8 cellular contexts compared by ENCODE assay signal in genomic region chr7:74083928-74084721, GRCh38.
DNase-seq lines count a peak whose midpoint lies in the region; ATAC-seq and TF ChIP-seq lines count a peak whose summit lies in the region.

No MANE protein-coding gene starts in this region.

- peaks cover 20% of the 10 kb centered on the region for H3K4me1 ChIP-seq in neuron (ENCODE audit: insufficient read depth, low read length)

- peaks cover 21% of the 10 kb centered on the region for H3K36me3 ChIP-seq in neuron (ENCODE audit: insufficient read depth, low read length)

- DNase-seq in NCI-H1694 treated with DMSO at 0.1 percent for 48 hours (lab: John Stamatoyannopoulos, UW) (peak; percentile 7), NCI-H1694 (lab: John Stamatoyannopoulos, UW) (no peak), NB4 (ENCODE audit: low read depth) (peak; percentile 88), fibroblast of mammary gland (ENCODE audit: low read depth) (peak; percentile 66), NCI-H187 treated with DMSO at 0.1 percent for 48 hours (lab: John Stamatoyannopoulos, UW) (no peak)
- DNase-seq in activated CD8-positive, alpha-beta memory T cell treated with anti-CD3 and anti-CD28 coated beads for 24 hours: peak; percentile 74

- H2AFZ ChIP-seq in neuron (ENCODE audit: low read depth, low read length): no peak overlapping the region

- H3K9me3 ChIP-seq in neuron (ENCODE audit: low read length): no peaks in the 10 kb centered on the region

- H3K27me3 ChIP-seq in neuron (ENCODE audit: insufficient read depth, low read length): no peaks in the 10 kb centered on the region

- no peak for TF ChIP-seq CTCF in NB4 (IDR thresholded peaks at IDR 0.05; ENCODE audit: low read depth, low read length)
- no peak for TF ChIP-seq CTCF in fibroblast of mammary gland (conservative IDR thresholded peaks at IDR 0.05; ENCODE audit: control insufficient read depth, insufficient read depth, low read depth, low read length)

- H3K4me3 ChIP-seq in NB4 (ENCODE audit: low read depth, low read length) (peak overlapping the region; percentile 72), fibroblast of mammary gland (ENCODE audit: control insufficient read depth, low read depth, low read length) (peak overlapping the region; percentile 67), neuron (ENCODE audit: low read length) (peak overlapping the region; percentile 70)

- peak; percentile 54 for ATAC-seq in HG02623 (IDR thresholded peaks at IDR 0.05; ENCODE audit: unreplicated experiment)

- peak; percentile 14 for TF ChIP-seq POLR2A in NB4 (IDR thresholded peaks at IDR 0.05; ENCODE audit: extremely low read depth, insufficient read length)

Comparison
In these comparisons a context has a peak if more than half of its experiments do, and no peak if none do; other contexts are left out.
1. DNase-seq: peak in NCI-H1694 treated with DMSO at 0.1 percent for 48 hours (single experiment), NB4 (single experiment), activated CD8-positive, alpha-beta memory T cell treated with anti-CD3 and anti-CD28 coated beads for 24 hours (single experiment) and fibroblast of mammary gland (single experiment); none in NCI-H1694 (single experiment) and NCI-H187 treated with DMSO at 0.1 percent for 48 hours (single experiment).
2. Peak in every context shown above with its lines, with median percentiles within 50 percentile points of each other: H3K4me3 ChIP-seq.